ENCODE assay signal across 8 cellular contexts in the genomic region with DNA sequence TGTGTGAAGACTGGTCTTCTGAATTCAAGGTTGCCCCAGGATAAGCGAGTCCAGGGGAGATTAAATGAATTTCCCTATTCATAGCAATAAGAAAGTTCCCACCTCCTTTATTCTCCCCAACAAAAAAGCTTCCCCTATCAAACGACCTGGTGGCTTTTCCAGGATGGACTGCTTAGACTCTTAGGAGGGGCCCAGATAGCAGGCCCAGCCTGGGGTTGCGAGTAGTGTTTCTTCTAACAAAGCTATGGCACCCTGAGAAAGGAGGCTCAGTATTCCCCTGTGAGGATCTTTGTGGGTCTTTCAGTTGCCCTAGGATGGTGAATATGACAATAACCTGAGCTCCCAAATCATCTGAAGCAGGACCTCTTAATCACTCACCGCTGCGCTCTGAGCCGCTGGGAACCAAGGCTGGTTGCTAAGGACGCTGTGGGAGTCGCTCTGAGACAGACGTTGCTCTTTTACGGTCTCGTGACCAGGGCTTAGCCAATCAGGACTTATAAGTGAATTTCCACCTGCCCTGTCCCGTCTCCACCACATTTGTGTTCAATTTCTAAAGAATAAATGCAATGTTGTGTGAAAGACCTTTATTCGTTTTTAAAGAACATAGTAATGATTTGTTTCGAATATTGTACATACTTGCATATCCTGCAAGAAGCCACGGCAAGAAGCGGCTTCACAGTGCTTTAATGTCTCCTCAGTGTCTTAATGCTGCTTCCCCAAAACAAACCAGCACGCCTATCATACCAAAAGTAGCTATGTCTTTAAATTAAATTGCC. TPM values are rescaled to one million over a fixed set of nuclear protein-coding genes. Genes with fewer than 3 reads are reported as not detected.
DNase-seq lines count a peak whose midpoint lies in the region; ATAC-seq and TF ChIP-seq lines count a peak whose summit lies in the region.

Gene TMEM232, minus strand, starts transcription at position 423 of the 776 bp plus-strand sequence. CDS start 59,319 bp downstream, outside the sequence.

- H3K9me3 ChIP-seq in Panc1 (ENCODE audit: control insufficient read depth, insufficient read depth, low read depth, low read length) = no peaks in the 10 kb centered on the region
- H3K9me3 ChIP-seq in neural cell (ENCODE audit: low read length) = no peaks in the 10 kb centered on the region

- H3K27me3 ChIP-seq in Panc1 (ENCODE audit: control insufficient read depth, insufficient read depth, low read length) (peaks cover 2% of the 10 kb centered on the region; the same call in 1 of the 2 replicates), foreskin keratinocyte (no peaks in the 10 kb centered on the region), neural cell (ENCODE audit: insufficient read depth, low read depth, low read length) (no peaks in the 10 kb centered on the region)

- intact Hi-C loops in Panc1 (cut with micrococcal nuclease; ENCODE audit: unreplicated experiment) = no loop called here

- peak within 1 kb of the TSS; percentile 62 for H2AFZ ChIP-seq in neural cell (ENCODE audit: low read depth, low read length)

- no peaks in the 10 kb centered on the region for H3F3A ChIP-seq in neural cell (ENCODE audit: insufficient read depth, low read length, poor library complexity, severe bottlenecking)

- H3K36me3 ChIP-seq in Panc1 (ENCODE audit: control insufficient read depth, insufficient read depth, low read length) = no peaks in the 10 kb centered on the region
- H3K36me3 ChIP-seq in neural cell (ENCODE audit: insufficient read depth, low read length) = no peaks in the 10 kb centered on the region

- no peaks in the 10 kb centered on the region for H4K20me1 ChIP-seq in neural cell (ENCODE audit: insufficient read depth)

- no peak for TF ChIP-seq EP300 in neural cell (conservative IDR thresholded peaks at IDR 0.05; ENCODE audit: poor library complexity, severe bottlenecking)

- peak; percentile 9 for DNase-seq in AG08395 (ENCODE audit: low spot score)
- DNase-seq in Panc1 (ENCODE audit: low read depth, low spot score) = peak; percentile 66
- peak; percentile 48 for DNase-seq in activated gamma-delta T cell treated with anti-CD3 and anti-CD28 coated beads, Interleukin-2, amount 50 U/mL, for 16 hours (ENCODE audit: low read depth)
- DNase-seq in foreskin keratinocyte = peak; percentile 37 to 80
- peak; percentile 71 for DNase-seq in stimulated activated naive CD4-positive, alpha-beta T cell treated with Interleukin-2 at 50 U/mL for 16 hours (lab: John Stamatoyannopoulos, UW)

- ATAC-seq in GM19438 (IDR thresholded peaks at IDR 0.05; ENCODE audit: low read depth, unreplicated experiment) = peak; percentile 100
- peak; percentile 100 for ATAC-seq in HG03571 (IDR thresholded peaks at IDR 0.05; ENCODE audit: unreplicated experiment)
- peak; percentile 99 for ATAC-seq in Panc1
- peak; percentile 100 for ATAC-seq in foreskin keratinocyte

- CTCF ChIA-PET in Panc1 (lab: Charles Lee) = interaction anchor here (0.7 kb wide), 1 partner anchor 998 kb away, joined by 3 read pairs; no protein-coding TSS in a partner anchor

- POLR2A ChIA-PET in Panc1 (lab: Charles Lee) = no interaction called here

- H3K4me3 ChIP-seq in Panc1 (ENCODE audit: low read depth in 2 of 2, low read length in 2 of 2) (peak within 1 kb of the TSS; percentile 54 to 81), neural cell (ENCODE audit: low read length) (peak within 1 kb of the TSS; percentile 62)

- no peak within 1 kb of the TSS for H3K4me2 ChIP-seq in neural cell (ENCODE audit: low read length)

- H3K4me1 ChIP-seq in Panc1 (ENCODE audit: control insufficient read depth, insufficient read depth, low read length) = no peaks in the 10 kb centered on the region
- H3K4me1 ChIP-seq in foreskin keratinocyte = no peaks in the 10 kb centered on the region

- BruUV-seq in Panc1 (replicated peaks; lab: Mats Ljungman, UMichigan) = no TSS peak

- peak within 1 kb of the TSS; percentile 43 for H3K9ac ChIP-seq in neural cell (ENCODE audit: low read length)

- no peaks in the 10 kb centered on the region for H3K79me2 ChIP-seq in neural cell (replicated peaks; ENCODE audit: insufficient read depth, low read length)

- in situ Hi-C loops in Panc1 (cut with HindIII; ENCODE audit: low pct_unique_long_range_greater_than_20kb, low sequenced_read_pairs) = no loop called here

- H3K27ac ChIP-seq in Panc1 (ENCODE audit: low read length) (no peak within 1 kb of the TSS), foreskin keratinocyte (no peak within 1 kb of the TSS), neural cell (ENCODE audit: low read length) (no peak within 1 kb of the TSS)

- no peaks in the 10 kb centered on the region for H3K9me2 ChIP-seq in neural cell (ENCODE audit: insufficient read depth, low read length)

- TF ChIP-seq RAD21 in neural cell (conservative IDR thresholded peaks at IDR 0.05) = no peak

- TF ChIP-seq CTCF in Panc1 (IDR thresholded peaks at IDR 0.05) (no peak), foreskin keratinocyte (conservative IDR thresholded peaks at IDR 0.05) (no peak), neural cell (IDR thresholded peaks at IDR 0.05; ENCODE audit: poor library complexity, severe bottlenecking) (no peak)

TF ChIP-seq in neural cell, 6 proteins besides CTCF, POLR2A, EP300 and RAD21:
- peak; percentile 52 for TF ChIP-seq MXI1 (conservative IDR thresholded peaks at IDR 0.05; ENCODE audit: poor library complexity, severe bottlenecking)
- TF ChIP-seq POLR2AphosphoS5 (IDR thresholded peaks at IDR 0.05) = no peak

RNA-seq across cellular contexts. Expression of gene TMEM232, which starts in this region (rescaled TPM):
- total RNA-seq in Panc1 (2021; ENCODE audit: unreplicated experiment) (0.21 TPM), foreskin keratinocyte (0.32 and 0.48 TPM in 2 replicates)
- polyA plus RNA-seq in Panc1 (2012; ENCODE audit: insufficient read length) = not detected
- polyA plus RNA-seq in foreskin keratinocyte (0.16 and 0.24 TPM in 2 replicates), neural cell (7.4 and 8.9 TPM in 2 replicates)
- polyA minus RNA-seq in neural cell = 26.3 and 36.6 TPM in 2 replicates

Comparison
In these comparisons a context has a peak if more than half of its experiments do, and no peak if none do; other contexts are left out.
1. Peak in DNase-seq, ATAC-seq and H3K4me3 ChIP-seq in Panc1; RNA of the gene not detected or under 1 TPM.
2. Peak in DNase-seq and ATAC-seq in foreskin keratinocyte; RNA of the gene not detected or under 1 TPM.
3. DNase-seq: peak in every context shown above with its lines; median percentile 71 in stimulated activated naive CD4-positive, alpha-beta T cell treated with Interleukin-2 at 50 U/mL for 16 hours; 66 in Panc1; 58 in foreskin keratinocyte; 48 in activated gamma-delta T cell treated with anti-CD3 and anti-CD28 coated beads, Interleukin-2, amount 50 U/mL, for 16 hours; 9 in AG08395.